ENCODE assay signal across 8 cellular contexts in genomic region chr12:121773011-121773777, GRCh38. TPM values are rescaled to one million over a fixed set of nuclear protein-coding genes. Genes with fewer than 3 reads are reported as not detected.
DNase-seq lines count a peak whose midpoint lies in the region; ATAC-seq and TF ChIP-seq lines count a peak whose summit lies in the region.

No MANE protein-coding gene starts in this region.

- H3K4me3 ChIP-seq in AG04450 (ENCODE audit: low read depth, low read length) (no peak overlapping the region), colonic mucosa (no peak overlapping the region)

- no peak overlapping the region for H3K27ac ChIP-seq in AG04450 (ENCODE audit: low read depth, low read length)
- H3K27ac ChIP-seq in colonic mucosa: no peak overlapping the region

- TF ChIP-seq CTCF in AG04450 (IDR thresholded peaks at IDR 0.05; ENCODE audit: low read depth, low read length): peak; percentile 89
- peak; percentile 85 for TF ChIP-seq CTCF in colonic mucosa (IDR thresholded peaks at IDR 0.05)

- DNase-seq in AG04450 (ENCODE audit: low read depth, low spot score): no peak
- DNase-seq in NCI-H345 (lab: John Stamatoyannopoulos, UW): peak; percentile 64
- DNase-seq in activated CD4-positive, alpha-beta T cell treated with anti-CD3 and anti-CD28 coated beads for 1 hour: peak; percentile 68
- DNase-seq in colonic mucosa: peak; percentile 76
- DNase-seq in medulla oblongata (ENCODE audit: extremely low spot score): peak; percentile 63
- peak; percentile 50 to 59 for DNase-seq in stimulated activated CD8-positive, alpha-beta memory T cell treated with anti-CD3 and anti-CD28 coated beads, Interleukin-7, amount 100 ng/mL, for 1 hour (ENCODE audit: low read depth in 2 of 2)

- intact Hi-C loops in colonic mucosa (cut with DNase I): loop anchor here (10.0 kb wide), 1 partner anchor 218 kb away; no protein-coding TSS in a partner anchor

- H3K27me3 ChIP-seq in AG04450 (ENCODE audit: control insufficient read depth, insufficient read depth, low read length) (no peaks in the 10 kb centered on the region), colonic mucosa (no peaks in the 10 kb centered on the region)

- ATAC-seq in GM18519 (IDR thresholded peaks at IDR 0.05; ENCODE audit: low FRiP score, unreplicated experiment): peak; percentile 68
- peak; percentile 71 for ATAC-seq in HG03103 (IDR thresholded peaks at IDR 0.05; ENCODE audit: low read depth, unreplicated experiment)

- H3K9ac ChIP-seq in colonic mucosa (ENCODE audit: low read depth in 2 of 2, low read length in 2 of 2): no peak overlapping the region

- peaks cover 4% of the 10 kb centered on the region for H3K4me1 ChIP-seq in colonic mucosa

- POLR2A ChIA-PET in AG04450 (lab: Yijun Ruan, JAX): no interaction called here

- H3K36me3 ChIP-seq in colonic mucosa: no peaks in the 10 kb centered on the region

- CTCF ChIA-PET in AG04450 (lab: Charles Lee): interaction anchor here (0.6 to 2.4 kb wide), 24 partner anchors 9 to 221 kb away, joined by 3 to 36 read pairs (median 5); partner anchors contain the start of genes RHOF and TMEM120B

- no peaks in the 10 kb centered on the region for H3K9me3 ChIP-seq in AG04450 (ENCODE audit: control insufficient read depth, insufficient read depth, low read length)
- H3K9me3 ChIP-seq in colonic mucosa: no peaks in the 10 kb centered on the region

RNA-seq across cellular contexts. Expression of gene RHOF, which starts 20.3 kb away (rescaled TPM):
- polyA plus RNA-seq in AG04450 (2011; rRNA removed): 5.3 TPM in 2 replicates
- polyA minus RNA-seq in AG04450 (2011; rRNA and poly(A)+ RNA removed): 10.3 and 14.6 TPM in 2 replicates
- total RNA-seq in colonic mucosa: 10 to 100 TPM; 58.0 to 74.5 TPM

RNA-seq across cellular contexts. Expression of gene SETD1B, which starts 30.6 kb away (rescaled TPM):
- polyA plus RNA-seq in AG04450 (2011; rRNA removed): 1.1 and 1.6 TPM in 2 replicates
- 3.4 and 3.5 TPM in 2 replicates for polyA minus RNA-seq in AG04450 (2011; rRNA and poly(A)+ RNA removed)
- total RNA-seq in colonic mucosa: 10 to 100 TPM; 20.4 to 25.4 TPM
